Comparison of ENCODE assay signal across 35 cellular contexts in the genomic region with DNA sequence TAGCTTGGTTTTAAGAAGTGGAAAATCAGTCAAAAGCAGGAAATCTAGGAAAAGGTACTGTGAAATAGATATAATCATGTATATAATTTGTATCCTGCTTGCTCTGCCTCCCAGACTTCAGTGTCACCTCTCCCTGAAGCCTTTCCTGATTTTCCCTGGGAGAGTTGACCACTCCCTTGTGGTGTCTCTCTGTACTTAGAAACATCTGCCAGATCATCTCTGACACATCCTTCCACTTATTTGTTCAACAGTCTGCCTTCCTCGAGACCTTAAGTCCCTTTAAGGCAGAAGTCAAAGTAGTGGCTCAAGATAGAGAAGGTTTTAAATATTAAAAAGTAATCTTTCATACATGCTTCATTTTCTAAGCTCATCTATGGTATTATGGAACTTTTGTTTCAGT.
DNase-seq lines count a peak whose midpoint lies in the region; ATAC-seq and TF ChIP-seq lines count a peak whose summit lies in the region.
"Had no signal": no experiment of that assay in that cellular context is flagged by ENCODE, and none has a peak within 500 bp of the region (broad histone marks: within the 10 kb centered on the region; RNA-seq: fewer than 3 reads in every experiment).

No MANE protein-coding gene starts in this region.

- H3K4me3 ChIP-seq in epithelial cell of esophagus (ENCODE audit: low read length) (no peak overlapping the region), neural progenitor cell (no peak overlapping the region), adrenal gland (no peak overlapping the region)
- H3K4me3 ChIP-seq: coronary artery, gastrocnemius medialis, HAP-1, Peyer's patch, SJCRH30, skin epidermis, tibial artery had no signal

- no peaks in the 10 kb centered on the region for H3K36me3 Mint-ChIP-seq in neural progenitor cell

- DNase-seq in NCI-H82 (lab: John Stamatoyannopoulos, UW), result peak; percentile 51
- no peak for DNase-seq in NCI-H82 treated with DMSO at 0.1 percent for 48 hours (lab: John Stamatoyannopoulos, UW; ENCODE audit: unreplicated experiment)
- peak; percentile 22 for DNase-seq in NCI-H524 treated with DMSO at 0.1 percent for 48 hours (lab: John Stamatoyannopoulos, UW)
- peak; percentile 14 for DNase-seq in epithelial cell of esophagus (ENCODE audit: low read depth)
- no peak for DNase-seq in neural progenitor cell (ENCODE audit: low spot score)
- DNase-seq in COR-L47 (lab: John Stamatoyannopoulos, UW), result no peak
- DNase-seq in adrenal gland, result no peak
- DNase-seq: 8988T; activated CD4-positive, alpha-beta memory T cell treated with anti-CD3 and anti-CD28 coated beads, Interleukin-2, amount 10 ng/mL, durations not matched to agents 7 days and 5 days; activated CD4-positive, alpha-beta T cell treated with anti-CD3 and anti-CD28 coated beads for 1 hour; activated CD8-positive, alpha-beta memory T cell treated with anti-CD3 and anti-CD28 coated beads, Interleukin-2, amount 50 U/mL, for 48 hours; anterior cingulate cortex; CD4-positive, alpha-beta memory T cell; DMS153; effector memory CD8-positive, alpha-beta T cell; gastrocnemius medialis; islet precursor cell; KG1; left ventricle myocardium superior; naive thymus-derived CD8-positive, alpha-beta T cell; NCI-H1436 treated with DMSO at 0.1 percent for 48 hours; NCI-H2107; NCI-H446 treated with DMSO at 0.1 percent for 48 hours; NK-92 treated with Interleukin-12 subunit alpha and Interleukin-12 subunit beta, amount 100 ng/mL, for 24 hours; Peyer's patch; SJCRH30; T-helper 1 cell; tibial artery had no signal

- no peak overlapping the region for H2AFZ ChIP-seq in neural progenitor cell (replicated peaks)

- WGBS in adrenal gland, 4 donors, result 66 to 92% (median 72%) methylated on average over 1 of the region's 1 CpG

- TF ChIP-seq POLR2A in adrenal gland (IDR thresholded peaks at IDR 0.05), result no peak

- H3K27me3 ChIP-seq in neural progenitor cell, result no peaks in the 10 kb centered on the region
- no peaks in the 10 kb centered on the region for H3K27me3 ChIP-seq in adrenal gland
- H3K27me3 ChIP-seq: gastrocnemius medialis, Peyer's patch, SJCRH30, tibial artery had no signal

- no peaks in the 10 kb centered on the region for H4K20me1 ChIP-seq in neural progenitor cell (ENCODE audit: low read depth)

- peak overlapping the region; percentile 59 for H3K27ac Mint-ChIP-seq in neural progenitor cell
- H3K27ac Mint-ChIP-seq: activated CD4-positive, alpha-beta memory T cell treated with anti-CD3 and anti-CD28 coated beads, Interleukin-2, amount 10 ng/mL, durations not matched to agents 7 days and 5 days; activated naive CD4-positive, alpha-beta T cell treated with anti-CD3 and anti-CD28 coated beads, Interleukin-2, amount 50 U/mL, for 24 hours; activated T-helper 17 cell treated with anti-CD3 and anti-CD28 coated beads, Interleukin-2, amount 50 U/mL, for 72 hours; CD4-positive, alpha-beta memory T cell; effector memory CD8-positive, alpha-beta T cell; naive thymus-derived CD8-positive, alpha-beta T cell had no signal

- H3K79me2 ChIP-seq in neural progenitor cell (ENCODE audit: low read depth), result no peaks in the 10 kb centered on the region

- H3K36me3 ChIP-seq in neural progenitor cell (no peaks in the 10 kb centered on the region), adrenal gland (replicated peaks in 1 of 2) (no peaks in the 10 kb centered on the region)
- H3K36me3 ChIP-seq: gastrocnemius medialis, HAP-1, Peyer's patch, SJCRH30, tibial artery had no signal

- H3K27ac ChIP-seq in neural progenitor cell, result no peak overlapping the region
- no peak overlapping the region for H3K27ac ChIP-seq in adrenal gland
- H3K27ac ChIP-seq: coronary artery, gastrocnemius medialis, Peyer's patch, SJCRH30, tibial artery had no signal

- no peaks in the 10 kb centered on the region for H3K9me3 ChIP-seq in neural progenitor cell (ENCODE audit: low read depth)
- H3K9me3 ChIP-seq in adrenal gland (replicated peaks in 1 of 3), result no peaks in the 10 kb centered on the region
- H3K9me3 ChIP-seq: gastrocnemius medialis, HAP-1, Peyer's patch, SJCRH30, tibial artery had no signal

- no peak overlapping the region for H3K4me2 ChIP-seq in neural progenitor cell

- TF ChIP-seq CTCF in epithelial cell of esophagus (IDR thresholded peaks at IDR 0.05; ENCODE audit: insufficient read depth, low read depth, low read length, missing control alignments) (no peak), neural progenitor cell (IDR thresholded peaks at IDR 0.05) (no peak), adrenal gland (IDR thresholded peaks at IDR 0.05) (no peak)

- H3K4me3 Mint-ChIP-seq in neural progenitor cell, result no peak overlapping the region
- H3K4me3 Mint-ChIP-seq: activated CD4-positive, alpha-beta memory T cell treated with anti-CD3 and anti-CD28 coated beads, Interleukin-2, amount 10 ng/mL, durations not matched to agents 7 days and 5 days; activated naive CD4-positive, alpha-beta T cell treated with anti-CD3 and anti-CD28 coated beads, Interleukin-2, amount 50 U/mL, for 24 hours; activated T-helper 17 cell treated with anti-CD3 and anti-CD28 coated beads, Interleukin-2, amount 50 U/mL, for 72 hours; CD4-positive, alpha-beta memory T cell; effector memory CD8-positive, alpha-beta T cell; naive thymus-derived CD8-positive, alpha-beta T cell had no signal

- intact Hi-C loops in adrenal gland (cut with DNase I), result no loop called here

- H3F3A ChIP-seq in neural progenitor cell (ENCODE audit: low read depth), result no peaks in the 10 kb centered on the region

- H3K9ac ChIP-seq in neural progenitor cell, result no peak overlapping the region

- H3K27me3 Mint-ChIP-seq in neural progenitor cell (ENCODE audit: insufficient read depth, low read depth), result peaks cover 2% of the 10 kb centered on the region
- H3K27me3 Mint-ChIP-seq: activated CD4-positive, alpha-beta memory T cell treated with anti-CD3 and anti-CD28 coated beads, Interleukin-2, amount 10 ng/mL, durations not matched to agents 7 days and 5 days; activated naive CD4-positive, alpha-beta T cell treated with anti-CD3 and anti-CD28 coated beads, Interleukin-2, amount 50 U/mL, for 24 hours; activated T-helper 17 cell treated with anti-CD3 and anti-CD28 coated beads, Interleukin-2, amount 50 U/mL, for 72 hours; CD4-positive, alpha-beta memory T cell; effector memory CD8-positive, alpha-beta T cell; naive thymus-derived CD8-positive, alpha-beta T cell had no signal

- H3K4me1 ChIP-seq in neural progenitor cell (peaks cover 20% of the 10 kb centered on the region), adrenal gland (replicated peaks in 1 of 2) (no peaks in the 10 kb centered on the region)
- H3K4me1 ChIP-seq: HAP-1, Peyer's patch, SJCRH30, tibial artery had no signal

- H3K9me3 Mint-ChIP-seq in neural progenitor cell, result no peaks in the 10 kb centered on the region
- H3K9me3 Mint-ChIP-seq: activated CD4-positive, alpha-beta memory T cell treated with anti-CD3 and anti-CD28 coated beads, Interleukin-2, amount 10 ng/mL, durations not matched to agents 7 days and 5 days; activated naive CD4-positive, alpha-beta T cell treated with anti-CD3 and anti-CD28 coated beads, Interleukin-2, amount 50 U/mL, for 24 hours; activated T-helper 17 cell treated with anti-CD3 and anti-CD28 coated beads, Interleukin-2, amount 50 U/mL, for 72 hours; CD4-positive, alpha-beta memory T cell; effector memory CD8-positive, alpha-beta T cell; naive thymus-derived CD8-positive, alpha-beta T cell had no signal

- H3K4me1 Mint-ChIP-seq in neural progenitor cell, result peaks cover 13% of the 10 kb centered on the region
- H3K4me1 Mint-ChIP-seq: activated CD4-positive, alpha-beta memory T cell treated with anti-CD3 and anti-CD28 coated beads, Interleukin-2, amount 10 ng/mL, durations not matched to agents 7 days and 5 days; CD4-positive, alpha-beta memory T cell had no signal

- ATAC-seq in HG02623 (IDR thresholded peaks at IDR 0.05; ENCODE audit: unreplicated experiment), result no peak
- ATAC-seq: activated T-helper 17 cell treated with anti-CD3 and anti-CD28 coated beads, Interleukin-2, amount 50 U/mL, for 72 hours; effector memory CD8-positive, alpha-beta T cell; esophagus mucosa; gastrocnemius medialis; left ventricle myocardium superior; naive thymus-derived CD8-positive, alpha-beta T cell had no signal

Comparison
In these comparisons a context has a peak if more than half of its experiments do, and no peak if none do; other contexts are left out.
1. DNase-seq: peak in NCI-H82 (single experiment), NCI-H524 treated with DMSO at 0.1 percent for 48 hours (single experiment) and epithelial cell of esophagus (single experiment); none in NCI-H82 treated with DMSO at 0.1 percent for 48 hours (single experiment), neural progenitor cell (single experiment), COR-L47 (single experiment) and adrenal gland (0 of 7).